Comparison of ENCODE assay signal across 23 cellular contexts in genomic region chr4:80259012-80259411, GRCh38. TPM values are rescaled to one million over a fixed set of nuclear protein-coding genes. Genes with fewer than 3 reads are reported as not detected.
DNase-seq lines count a peak whose midpoint lies in the region; ATAC-seq and TF ChIP-seq lines count a peak whose summit lies in the region.
"Had no signal": no experiment of that assay in that cellular context is flagged by ENCODE, and none has a peak within 500 bp of the region (broad histone marks: within the 10 kb centered on the region; RNA-seq: fewer than 3 reads in every experiment).

No MANE protein-coding gene starts in this region.

- H3K9ac ChIP-seq in fibroblast of lung (ENCODE audit: insufficient read depth, low read length): no peak overlapping the region
- H3K9ac ChIP-seq: neural progenitor cell had no signal

- no peak for TF ChIP-seq EP300 in upper lobe of left lung (IDR thresholded peaks at IDR 0.05)

- WGBS in upper lobe of left lung, 2 donors: 49 to 54% methylated on average over 4 of the region's 4 CpGs

- H3K9me3 Mint-ChIP-seq in HFFc6: no peaks in the 10 kb centered on the region
- H3K9me3 Mint-ChIP-seq: activated naive CD8-positive, alpha-beta T cell treated with anti-CD3 and anti-CD28 coated beads, Interleukin-2, amount 50 U/mL, for 24 hours; neural progenitor cell; T-helper 1 cell treated with Interleukin-12 subunit alpha and Interleukin-12 subunit beta and Interleukin-4 antibody, amounts not matched to agents 30 μg/mL and 1 μg/mL, for 36 hours had no signal

- ATAC-seq in HG03280 (IDR thresholded peaks at IDR 0.05; ENCODE audit: unreplicated experiment) (no peak), upper lobe of left lung (ENCODE audit: low FRiP score in 2 of 2) (no peak)
- ATAC-seq: activated CD4-positive, alpha-beta T cell treated with anti-CD3 and anti-CD28 coated beads for 36 hours; activated naive CD8-positive, alpha-beta T cell treated with anti-CD3 and anti-CD28 coated beads, Interleukin-2, amount 50 U/mL, for 24 hours; GM12878 had no signal

- H3K9me3 ChIP-seq in fibroblast of lung (ENCODE audit: control insufficient read depth, insufficient read depth, low read depth, low read length) (no peaks in the 10 kb centered on the region), upper lobe of left lung (no peaks in the 10 kb centered on the region), HAP-1 (no peaks in the 10 kb centered on the region)
- H3K9me3 ChIP-seq: tibial nerve had no signal

- H3K4me1 ChIP-seq in fibroblast of lung (ENCODE audit: control insufficient read depth, extremely low read depth, insufficient read depth, low read length) (peaks cover 7% of the 10 kb centered on the region), upper lobe of left lung (peaks cover 0 to 4% (median 0%) of the 10 kb centered on the region in 4 donors), HAP-1 (no peaks in the 10 kb centered on the region)

- no peak for DNase-seq in HFFc6
- DNase-seq in NCI-H1436 treated with DMSO at 0.1 percent for 48 hours (lab: John Stamatoyannopoulos, UW): peak; percentile 91
- DNase-seq in NCI-H69 (lab: John Stamatoyannopoulos, UW): peak; percentile 94
- no peak for DNase-seq in fibroblast of lung (ENCODE audit: low read depth in 2 of 2)
- no peak for DNase-seq in upper lobe of left lung
- DNase-seq in HAP-1 (ENCODE audit: low spot score in 2 of 2): no peak
- DNase-seq in dorsolateral prefrontal cortex: no peak
- DNase-seq: activated CD4-positive, alpha-beta T cell treated with anti-CD3 and anti-CD28 coated beads for 36 hours; activated gamma-delta T cell treated with Interleukin-2 at 50 U/mL for 16 hours; activated naive CD8-positive, alpha-beta T cell treated with anti-CD3 and anti-CD28 coated beads, Interleukin-2, amount 50 U/mL, for 24 hours; C1 segment of cervical spinal cord; cerebellar nuclear complex; Kasumi-1; MV-4-11; NCI-H446 treated with DMSO at 0.1 percent for 48 hours; stimulated activated CD8-positive, alpha-beta memory T cell treated with anti-CD3 and anti-CD28 coated beads, Interleukin-4, amount 100 ng/mL, for 48 hours had no signal

- TF ChIP-seq POLR2A in upper lobe of left lung (IDR thresholded peaks at IDR 0.05): no peak

- H4K20me1 ChIP-seq in fibroblast of lung (ENCODE audit: control insufficient read depth, extremely low read depth, insufficient read depth, low read length): no peaks in the 10 kb centered on the region

- H3K27me3 Mint-ChIP-seq in HFFc6 (ENCODE audit: insufficient read depth): no peaks in the 10 kb centered on the region

- H3K4me2 ChIP-seq in fibroblast of lung (ENCODE audit: extremely low read depth, insufficient read depth, low read length): no peak overlapping the region
- H3K4me2 ChIP-seq: neural progenitor cell had no signal

- intact Hi-C loops in dorsolateral prefrontal cortex (cut with DNase I): no loop called here

- TF ChIP-seq CTCF in HFFc6 (IDR thresholded peaks at IDR 0.05) (no peak), fibroblast of lung (conservative IDR thresholded peaks at IDR 0.05 in 1 of 2, IDR thresholded peaks at IDR 0.05 in 1 of 2; ENCODE audit: low read depth in 1 of 2, low read length in 2 of 2) (no peak), upper lobe of left lung (IDR thresholded peaks at IDR 0.05) (no peak), dorsolateral prefrontal cortex (IDR thresholded peaks at IDR 0.05 in 54 of 56, conservative IDR thresholded peaks at IDR 0.05 in 2 of 56; ENCODE audit: low read depth in 1 of 56, partially characterized antibody in 56 of 56) (no peak)

- peak overlapping the region; percentile 29 for H2AFZ ChIP-seq in fibroblast of lung (ENCODE audit: low read length)
- H2AFZ ChIP-seq: neural progenitor cell had no signal

- peaks cover 89% of the 10 kb centered on the region for H3K4me1 Mint-ChIP-seq in HFFc6 (ENCODE audit: low read depth)
- H3K4me1 Mint-ChIP-seq: activated CD4-positive, alpha-beta T cell treated with anti-CD3 and anti-CD28 coated beads for 36 hours; activated naive CD8-positive, alpha-beta T cell treated with anti-CD3 and anti-CD28 coated beads, Interleukin-2, amount 50 U/mL, for 24 hours had no signal

- peaks cover 5% of the 10 kb centered on the region; the same call in 1 of the 2 replicates for H3K36me3 Mint-ChIP-seq in HFFc6 (ENCODE audit: low read depth)
- H3K36me3 Mint-ChIP-seq: neural progenitor cell had no signal

- H3K79me2 ChIP-seq in fibroblast of lung (ENCODE audit: control insufficient read depth, insufficient read depth, low read length): no peaks in the 10 kb centered on the region

- H3K4me3 ChIP-seq in fibroblast of lung (replicated peaks in 1 of 4; ENCODE audit: control extremely low read depth in 1 of 4, insufficient read depth in 1 of 4, low read depth in 3 of 4, low read length in 4 of 4): no peak overlapping the region
- H3K4me3 ChIP-seq in upper lobe of left lung: no peak overlapping the region
- H3K4me3 ChIP-seq in HAP-1: no peak overlapping the region
- no peak overlapping the region for H3K4me3 ChIP-seq in dorsolateral prefrontal cortex
- H3K4me3 ChIP-seq: GM12878, lung, neural progenitor cell, tibial nerve had no signal

- H3K4me3 Mint-ChIP-seq in HFFc6: no peak overlapping the region
- H3K4me3 Mint-ChIP-seq: activated CD4-positive, alpha-beta T cell treated with anti-CD3 and anti-CD28 coated beads for 36 hours; activated naive CD8-positive, alpha-beta T cell treated with anti-CD3 and anti-CD28 coated beads, Interleukin-2, amount 50 U/mL, for 24 hours; neural progenitor cell; T-helper 1 cell treated with Interleukin-12 subunit alpha and Interleukin-12 subunit beta and Interleukin-4 antibody, amounts not matched to agents 30 μg/mL and 1 μg/mL, for 36 hours had no signal

- peak overlapping the region; percentile 53; the same call in 1 of the 2 replicates for H3K27ac Mint-ChIP-seq in HFFc6
- H3K27ac Mint-ChIP-seq: activated CD4-positive, alpha-beta T cell treated with anti-CD3 and anti-CD28 coated beads for 36 hours; activated naive CD8-positive, alpha-beta T cell treated with anti-CD3 and anti-CD28 coated beads, Interleukin-2, amount 50 U/mL, for 24 hours; neural progenitor cell; T-helper 1 cell treated with Interleukin-12 subunit alpha and Interleukin-12 subunit beta and Interleukin-4 antibody, amounts not matched to agents 30 μg/mL and 1 μg/mL, for 36 hours had no signal

- no peaks in the 10 kb centered on the region for H3K36me3 ChIP-seq in fibroblast of lung (ENCODE audit: control insufficient read depth, insufficient read depth, low read length)
- no peaks in the 10 kb centered on the region for H3K36me3 ChIP-seq in upper lobe of left lung
- H3K36me3 ChIP-seq in HAP-1 (replicated peaks): no peaks in the 10 kb centered on the region
- H3K36me3 ChIP-seq: neural progenitor cell, tibial nerve had no signal

- H3K27me3 ChIP-seq in fibroblast of lung (ENCODE audit: control insufficient read depth, insufficient read depth, low read length): no peaks in the 10 kb centered on the region
- H3K27me3 ChIP-seq in upper lobe of left lung: peaks cover 0 to 2% (median 0%) of the 10 kb centered on the region in 4 donors
- H3K27me3 ChIP-seq in HAP-1 (ENCODE audit: low read depth): no peaks in the 10 kb centered on the region; the same call in 1 of the 2 replicates
- peaks cover 0 to 28% (median 9%) of the 10 kb centered on the region in 45 donors for H3K27me3 ChIP-seq in dorsolateral prefrontal cortex

- H3K27ac ChIP-seq in fibroblast of lung (ENCODE audit: insufficient read depth, low read length) (no peak overlapping the region), upper lobe of left lung (no peak overlapping the region), dorsolateral prefrontal cortex (no peak overlapping the region)
- H3K27ac ChIP-seq: neural progenitor cell, tibial nerve had no signal

- in situ Hi-C loops in HAP-1 (cut with MboI; ENCODE audit: low sequenced_read_pairs): no loop called here

RNA-seq across cellular contexts. Expression of gene FGF5, which starts 7.5 kb away (rescaled TPM):
- 100 to 1,000 TPM; 248 to 569 (median 522) TPM for total RNA-seq in HFFc6 (2021; fragmentation: NEBNext Ultra II Directional; extraction: Animal tissue kit (Norgen Biotek cat#: 25700))
- total RNA-seq in fibroblast of lung (5.4 and 25.8 TPM in 2 replicates), upper lobe of left lung (not detected), dorsolateral prefrontal cortex (10 to 100 TPM in 3 of 120 experiments, 1 to 10 TPM in 117; 1.7 to 12.5 (median 4.6) TPM)
- 56.4 and 123 TPM in 2 replicates for polyA plus RNA-seq in fibroblast of lung
- 33.7 and 102 TPM in 2 replicates for polyA plus RNA-seq in fibroblast of lung (2012)
- 90.1 and 466 TPM in 2 replicates for polyA minus RNA-seq in fibroblast of lung (ENCODE audit: low replicate concordance)
- total RNA-seq: activated CD4-positive, alpha-beta T cell treated with anti-CD3 and anti-CD28 coated beads for 36 hours; posterior vena cava had no signal
- polyA plus RNA-seq: lung had no signal

Comparison
In these comparisons a context has a peak if more than half of its experiments do, and no peak if none do; other contexts are left out.
1. DNase-seq: peak in NCI-H1436 treated with DMSO at 0.1 percent for 48 hours (single experiment) and NCI-H69 (single experiment); none in HFFc6 (single experiment), fibroblast of lung (0 of 2), upper lobe of left lung (0 of 2), HAP-1 (0 of 2) and dorsolateral prefrontal cortex (0 of 10).